ENCODE assay signal across 8 cellular contexts in genomic region chr18:77108001-77108692, GRCh38. TPM values are rescaled to one million over a fixed set of nuclear protein-coding genes. Genes with fewer than 3 reads are reported as not detected.
DNase-seq lines count a peak whose midpoint lies in the region; ATAC-seq lines count a peak whose summit lies in the region.

No MANE protein-coding gene starts in this region.

- no peak overlapping the region for H3K4me3 ChIP-seq in skin epidermis

- ATAC-seq in GM19452 (IDR thresholded peaks at IDR 0.05; ENCODE audit: unreplicated experiment) (peak; percentile 53), HG03565 (IDR thresholded peaks at IDR 0.05; ENCODE audit: unreplicated experiment) (peak; percentile 45), left ventricle myocardium superior (peak; percentile 79)

- peak; percentile 10 for DNase-seq in DMS 273 treated with DMSO at 0.1 percent for 48 hours (lab: John Stamatoyannopoulos, UW)
- DNase-seq in activated CD8-positive, alpha-beta memory T cell treated with anti-CD3 and anti-CD28 coated beads, Interleukin-2, amount 50 U/mL, for 48 hours, result peak; percentile 56
- DNase-seq in left ventricle myocardium superior, result no peak
- DNase-seq in NCI-H1436 (lab: John Stamatoyannopoulos, UW), result no peak
- no peak for DNase-seq in NCI-H1417 treated with DMSO at 0.1 percent for 48 hours (lab: John Stamatoyannopoulos, UW)

- H3K27ac ChIP-seq in skin epidermis, result peak overlapping the region in 20 of 21 experiments; percentile 0 to 95 (median 70)

- intact Hi-C loops in left ventricle myocardium superior (cut with micrococcal nuclease), result no loop called here

RNA-seq across cellular contexts. Expression of gene MBP, which starts 24.4 kb away (rescaled TPM):
- 32.7 TPM for total RNA-seq in left ventricle myocardium superior

Comparison
In these comparisons a context has a peak if more than half of its experiments do, and no peak if none do; other contexts are left out.
1. DNase-seq: peak in DMS 273 treated with DMSO at 0.1 percent for 48 hours (single experiment) and activated CD8-positive, alpha-beta memory T cell treated with anti-CD3 and anti-CD28 coated beads, Interleukin-2, amount 50 U/mL, for 48 hours (single experiment); none in left ventricle myocardium superior (single experiment), NCI-H1436 (single experiment) and NCI-H1417 treated with DMSO at 0.1 percent for 48 hours (single experiment).
2. Peak in every context shown above with its lines, with median percentiles within 50 percentile points of each other: ATAC-seq.